In genomic region chr1:156684227-156684782, GRCh38 we compare ENCODE assay signal across 1 cellular context.
TF ChIP-seq lines count a peak whose summit lies in the region.

No MANE protein-coding gene starts in this region.

TF ChIP-seq in HepG2, 621 proteins besides CTCF, POLR2A, EP300 and RAD21:
- no peak for TF ChIP-seq GRHL1 (CRISPR knock-in tag; conservative IDR thresholded peaks at IDR 0.05)
- TF ChIP-seq ZNF18 (CRISPR knock-in tag; IDR thresholded peaks at IDR 0.05; ENCODE audit: insufficient replicate concordance): no peak
- TF ChIP-seq ZNF431 (CRISPR knock-in tag; IDR thresholded peaks at IDR 0.05; ENCODE audit: borderline replicate concordance, low read depth): no peak
- no peak for TF ChIP-seq ZNF546 (CRISPR knock-in tag; conservative IDR thresholded peaks at IDR 0.05)
- no peak for TF ChIP-seq ZFP1 (CRISPR knock-in tag; IDR thresholded peaks at IDR 0.05)
- TF ChIP-seq AHDC1 (CRISPR knock-in tag; IDR thresholded peaks at IDR 0.05; ENCODE audit: borderline replicate concordance): no peak
- no peak for TF ChIP-seq NFIB (CRISPR knock-in tag; IDR thresholded peaks at IDR 0.05; ENCODE audit: borderline replicate concordance)
- TF ChIP-seq NBN (conservative IDR thresholded peaks at IDR 0.05): no peak
- no peak for TF ChIP-seq ZBTB25 (CRISPR knock-in tag; IDR thresholded peaks at IDR 0.05)
